In genomic region chr13:97327521-97328221, GRCh38 we compare ENCODE assay signal across 14 cellular contexts.
DNase-seq lines count a peak whose midpoint lies in the region; ATAC-seq and TF ChIP-seq lines count a peak whose summit lies in the region.
"Had no signal": no experiment of that assay in that cellular context is flagged by ENCODE, and none has a peak within 500 bp of the region (broad histone marks: within the 10 kb centered on the region; RNA-seq: fewer than 3 reads in every experiment).

No MANE protein-coding gene starts in this region.

- H2AK5ac ChIP-seq in mesendoderm (ENCODE audit: low read length), result no peak overlapping the region

- H3K4me3 Mint-ChIP-seq in chondrocyte (ENCODE audit: unreplicated experiment) (peak overlapping the region; percentile 27), type B pancreatic cell (no peak overlapping the region)
- H3K4me3 Mint-ChIP-seq: WTC11 had no signal

- H3K4me1 Mint-ChIP-seq in chondrocyte (ENCODE audit: low read depth) (peaks cover 54% of the 10 kb centered on the region), type B pancreatic cell (ENCODE audit: unreplicated experiment) (peaks cover 9% of the 10 kb centered on the region)

- H3K27ac ChIP-seq in left ventricle myocardium inferior (replicated peaks) (peak overlapping the region; percentile 39), heart left ventricle (peak overlapping the region in 5 of 12 donors; percentile 18 to 71 (median 36)), mesendoderm (ENCODE audit: low read depth, low read length) (peak overlapping the region; percentile 48)
- H3K27ac ChIP-seq: upper lobe of left lung had no signal

- H3K18ac ChIP-seq in mesendoderm (ENCODE audit: low read length), result peak overlapping the region; percentile 84

- no peaks in the 10 kb centered on the region for H3K27me3 Mint-ChIP-seq in chondrocyte (ENCODE audit: low read depth)
- H3K27me3 Mint-ChIP-seq in type B pancreatic cell, result no peaks in the 10 kb centered on the region

- no peaks in the 10 kb centered on the region for H3K79me1 ChIP-seq in mesendoderm (ENCODE audit: low read length)

- ATAC-seq in heart left ventricle, result no peak

- H3K4me1 ChIP-seq in left ventricle myocardium inferior, result peaks cover 98% of the 10 kb centered on the region
- H3K4me1 ChIP-seq in heart left ventricle, result peaks cover 0 to 89% (median 42%) of the 10 kb centered on the region in 12 donors
- peaks cover 4% of the 10 kb centered on the region for H3K4me1 ChIP-seq in mesendoderm (ENCODE audit: control insufficient read depth, low read depth, low read length)

- no peak overlapping the region for H2BK5ac ChIP-seq in mesendoderm (ENCODE audit: low read length)

- WGBS in heart left ventricle, 4 donors, result 54 to 68% (median 55%) methylated on average over 4 of the region's 4 CpGs
- WGBS in mesendoderm (ENCODE audit: extremely low coverage, insufficient coverage, low lambda C conversion rate), result no CpG with 5 or more reads among the region's 4 CpGs

- no peak overlapping the region for H3K56ac ChIP-seq in mesendoderm (ENCODE audit: low read length)

- no peak overlapping the region for H3K4me2 ChIP-seq in mesendoderm (ENCODE audit: low read length)

- H4K8ac ChIP-seq in mesendoderm (ENCODE audit: low read depth, low read length), result no peak overlapping the region

- H3K9me3 Mint-ChIP-seq in chondrocyte (ENCODE audit: low read depth) (no peaks in the 10 kb centered on the region), type B pancreatic cell (no peaks in the 10 kb centered on the region)
- H3K9me3 Mint-ChIP-seq: WTC11 had no signal

- H3K36me3 ChIP-seq in left ventricle myocardium inferior (no peaks in the 10 kb centered on the region), heart left ventricle (no peaks in the 10 kb centered on the region), mesendoderm (ENCODE audit: control insufficient read depth, insufficient read depth, low read length) (no peaks in the 10 kb centered on the region)
- H3K36me3 ChIP-seq: upper lobe of left lung had no signal

- no peak overlapping the region for H2BK120ac ChIP-seq in mesendoderm (ENCODE audit: low read depth, low read length)

- H3K9ac ChIP-seq in mesendoderm (ENCODE audit: low read length), result no peak overlapping the region

- intact Hi-C loops in left ventricle myocardium inferior (cut with micrococcal nuclease), result no loop called here
- intact Hi-C loops in heart left ventricle (cut with DNase I), result no loop called here

- no peak for TF ChIP-seq POLR2A in heart left ventricle (IDR thresholded peaks at IDR 0.05)

- TF ChIP-seq CTCF in left ventricle myocardium inferior (IDR thresholded peaks at IDR 0.05; ENCODE audit: borderline replicate concordance) (no peak), heart left ventricle (IDR thresholded peaks at IDR 0.05) (no peak), chondrocyte (IDR thresholded peaks at IDR 0.05) (peak; percentile 9), type B pancreatic cell (conservative IDR thresholded peaks at IDR 0.05) (no peak)

- no peak overlapping the region for H3K23ac ChIP-seq in mesendoderm (ENCODE audit: low read length)

- no peaks in the 10 kb centered on the region for H3K9me3 ChIP-seq in left ventricle myocardium inferior (replicated peaks)
- H3K9me3 ChIP-seq in heart left ventricle, result no peaks in the 10 kb centered on the region
- H3K9me3 ChIP-seq: upper lobe of left lung had no signal

- H3K4me3 ChIP-seq in left ventricle myocardium inferior (no peak overlapping the region), heart left ventricle (no peak overlapping the region), mesendoderm (ENCODE audit: low read length) (no peak overlapping the region)
- H3K4me3 ChIP-seq: upper lobe of left lung had no signal

- H3K36me3 Mint-ChIP-seq in chondrocyte (ENCODE audit: low read depth) (peaks cover 2% of the 10 kb centered on the region), type B pancreatic cell (no peaks in the 10 kb centered on the region)
- H3K36me3 Mint-ChIP-seq: WTC11 had no signal

- no peak overlapping the region for H4K5ac ChIP-seq in mesendoderm (ENCODE audit: low read length)

- H3K27ac Mint-ChIP-seq in chondrocyte (ENCODE audit: unreplicated experiment) (peak overlapping the region; percentile 89), type B pancreatic cell (peak overlapping the region; percentile 4)
- H3K27ac Mint-ChIP-seq: WTC11 had no signal

- no peaks in the 10 kb centered on the region for H3K79me2 ChIP-seq in mesendoderm (ENCODE audit: control insufficient read depth, insufficient read depth, low read length)

- no peak for DNase-seq in left ventricle myocardium inferior
- no peak for DNase-seq in heart left ventricle
- no peak for DNase-seq in chondrocyte (ENCODE audit: low spot score)
- DNase-seq in mesendoderm, result no peak
- DNase-seq in type B pancreatic cell (ENCODE audit: extremely low spot score, unreplicated experiment), result no peak
- DNase-seq in NCI-H1092 (lab: John Stamatoyannopoulos, UW), result no peak
- DNase-seq in occipital lobe (lab: John Stamatoyannopoulos, UW), result no peak
- no peak for DNase-seq in HuH-7 (ENCODE audit: low spot score)
- DNase-seq: DMS 273 treated with DMSO at 0.1 percent for 48 hours, NCI-H1417, NCI-H524 treated with DMSO at 0.1 percent for 48 hours, SHP77, upper lobe of left lung had no signal

- H3K4ac ChIP-seq in mesendoderm (ENCODE audit: low read depth, low read length), result peak overlapping the region; percentile 86

- H3K27me3 ChIP-seq in left ventricle myocardium inferior (ENCODE audit: low read depth) (no peaks in the 10 kb centered on the region), heart left ventricle (no peaks in the 10 kb centered on the region), mesendoderm (ENCODE audit: insufficient read depth, low read length, poor library complexity) (no peaks in the 10 kb centered on the region)
- H3K27me3 ChIP-seq: upper lobe of left lung had no signal

- peak overlapping the region; percentile 74 for H2BK15ac ChIP-seq in mesendoderm (replicated peaks; ENCODE audit: low read depth)
